ENCODE assay signal across 17 cellular contexts in genomic region chr16:77967054-77968035, GRCh38. TPM values are rescaled to one million over a fixed set of nuclear protein-coding genes. Genes with fewer than 3 reads are reported as not detected.
A peak's percentile ranks its signal among the peaks of the same experiment; 100 is the strongest.
DNase-seq lines count a peak whose midpoint lies in the region; ATAC-seq and TF ChIP-seq lines count a peak whose summit lies in the region.
"Had no signal": no experiment of that assay in that cellular context is flagged by ENCODE, and none has a peak within 500 bp of the region (broad histone marks: within the 10 kb centered on the region; RNA-seq: fewer than 3 reads in every experiment).

No MANE protein-coding gene starts in this region.

- no peak overlapping the region for H3K4ac ChIP-seq in trophoblast cell (ENCODE audit: low read depth, low read length)

- H3K36me3 ChIP-seq in HUES64 (ENCODE audit: insufficient read depth, low read length) = no peaks in the 10 kb centered on the region
- no peaks in the 10 kb centered on the region for H3K36me3 ChIP-seq in iPS-15b (ENCODE audit: control insufficient read depth, insufficient read depth, low read length)
- H3K36me3 ChIP-seq in trophoblast cell (ENCODE audit: control insufficient read depth in 1 of 2, insufficient read depth in 2 of 2, low read length in 2 of 2) = no peaks in the 10 kb centered on the region
- no peaks in the 10 kb centered on the region for H3K36me3 ChIP-seq in naive thymus-derived CD4-positive, alpha-beta T cell (ENCODE audit: control insufficient read depth in 2 of 3, insufficient read depth in 3 of 3, low read length in 3 of 3)

- H4K12ac ChIP-seq in trophoblast cell (ENCODE audit: low read depth, low read length) = no peak overlapping the region

- no peak for ATAC-seq in naive thymus-derived CD8-positive, alpha-beta T cell
- ATAC-seq in SK-N-SH treated with all-trans-retinoic acid at 6 μM for 48 hours = no peak
- ATAC-seq in naive thymus-derived CD4-positive, alpha-beta T cell = no peak
- ATAC-seq: CD8-positive, alpha-beta T cell; HCT116 had no signal

- H4K91ac ChIP-seq in trophoblast cell (ENCODE audit: low read depth, low read length) = no peak overlapping the region

- intact Hi-C loops in naive thymus-derived CD4-positive, alpha-beta T cell (cut with micrococcal nuclease) = no loop called here

- H2AK5ac ChIP-seq in trophoblast cell (ENCODE audit: low read length) = no peak overlapping the region

- no peak overlapping the region for H3K23ac ChIP-seq in trophoblast cell (ENCODE audit: low read length)

- H3K4me2 ChIP-seq in trophoblast cell (ENCODE audit: low read length) = no peak overlapping the region

- WGBS in HUES64 = 3% methylated on average over 8 of the region's 8 CpGs
- no CpG with 5 or more reads among the region's 8 CpGs for WGBS in trophoblast cell (ENCODE audit: extremely low coverage, insufficient coverage, insufficient read length)

- CTCF ChIA-PET in naive thymus-derived CD4-positive, alpha-beta T cell (lab: Charles Lee) = no interaction called here

- H3K36me3 Mint-ChIP-seq in brain = peaks cover 12% of the 10 kb centered on the region
- no peaks in the 10 kb centered on the region for H3K36me3 Mint-ChIP-seq in naive thymus-derived CD8-positive, alpha-beta T cell
- H3K36me3 Mint-ChIP-seq in naive thymus-derived CD4-positive, alpha-beta T cell = no peaks in the 10 kb centered on the region
- H3K36me3 Mint-ChIP-seq: CD8-positive, alpha-beta T cell had no signal

- peaks cover 14% of the 10 kb centered on the region for H3K79me1 ChIP-seq in trophoblast cell (ENCODE audit: low read length)

- POLR2A ChIA-PET in naive thymus-derived CD8-positive, alpha-beta T cell (lab: Charles Lee) = no interaction called here
- POLR2A ChIA-PET in naive thymus-derived CD4-positive, alpha-beta T cell (lab: Charles Lee) = no interaction called here

- H3K18ac ChIP-seq in trophoblast cell (ENCODE audit: low read length) = no peak overlapping the region

- H3K27ac ChIP-seq in HUES64 (ENCODE audit: low read depth, low read length) (peak overlapping the region; percentile 99), trophoblast cell (ENCODE audit: low read depth, low read length) (no peak overlapping the region)
- no peak overlapping the region for H3K27ac ChIP-seq in naive thymus-derived CD4-positive, alpha-beta T cell (ENCODE audit: low read depth, low read length)

- H2BK5ac ChIP-seq in trophoblast cell (ENCODE audit: low read depth, low read length, poor library complexity) = no peak overlapping the region

- peak overlapping the region; percentile 2 for H2BK12ac ChIP-seq in trophoblast cell (ENCODE audit: low read length)

- no peak overlapping the region for H4K8ac ChIP-seq in trophoblast cell (ENCODE audit: low read depth, low read length)

- DNase-seq in trophoblast cell = no peak
- DNase-seq in naive thymus-derived CD8-positive, alpha-beta T cell = no peak
- DNase-seq in naive thymus-derived CD4-positive, alpha-beta T cell = no peak
- DNase-seq: CD8-positive, alpha-beta T cell; KBM-7; NCI-H1105; NCI-H187; NCI-H446 treated with DMSO at 0.1 percent for 48 hours; RPMI8226 had no signal

- TF ChIP-seq CTCF in brain (conservative IDR thresholded peaks at IDR 0.05) = no peak

- no peaks in the 10 kb centered on the region for H3K79me2 ChIP-seq in trophoblast cell (ENCODE audit: control insufficient read depth, insufficient read depth, low read length, poor library complexity)

- H3K4me3 Mint-ChIP-seq in brain = peak overlapping the region in 1 of 5 experiments; percentile 29
- no peak overlapping the region for H3K4me3 Mint-ChIP-seq in naive thymus-derived CD8-positive, alpha-beta T cell
- H3K4me3 Mint-ChIP-seq in naive thymus-derived CD4-positive, alpha-beta T cell = no peak overlapping the region
- H3K4me3 Mint-ChIP-seq: CD8-positive, alpha-beta T cell had no signal

- H3K27me3 ChIP-seq in HUES64 (ENCODE audit: insufficient read depth, low read length) (0 out of 2 replicates have a peak, but pooled peaks cover 4% of the 10 kb centered on the region), iPS-15b (ENCODE audit: control insufficient read depth, insufficient read depth, low read length) (no peaks in the 10 kb centered on the region), trophoblast cell (ENCODE audit: insufficient read depth, low read length) (no peaks in the 10 kb centered on the region)
- H3K27me3 ChIP-seq in naive thymus-derived CD4-positive, alpha-beta T cell (ENCODE audit: control insufficient read depth in 2 of 2, insufficient read depth in 2 of 2, low read length in 2 of 2) = no peaks in the 10 kb centered on the region

- H3K27ac Mint-ChIP-seq in brain = peak overlapping the region in 4 of 5 experiments; percentile 49 to 89 (median 72)
- no peak overlapping the region for H3K27ac Mint-ChIP-seq in naive thymus-derived CD8-positive, alpha-beta T cell
- H3K27ac Mint-ChIP-seq in naive thymus-derived CD4-positive, alpha-beta T cell = no peak overlapping the region
- H3K27ac Mint-ChIP-seq: CD8-positive, alpha-beta T cell had no signal

- H3K4me1 Mint-ChIP-seq in brain = peaks cover 65% of the 10 kb centered on the region
- H3K4me1 Mint-ChIP-seq in naive thymus-derived CD8-positive, alpha-beta T cell = peaks cover 0 to 12% (median under 1%) of the 10 kb centered on the region in 4 donors
- H3K4me1 Mint-ChIP-seq in naive thymus-derived CD4-positive, alpha-beta T cell = no peaks in the 10 kb centered on the region

- peaks cover 4% of the 10 kb centered on the region for H3K27me3 Mint-ChIP-seq in brain
- peaks cover 10 to 57% (median 34%) of the 10 kb centered on the region in 5 donors for H3K27me3 Mint-ChIP-seq in naive thymus-derived CD8-positive, alpha-beta T cell
- peaks cover 2 to 47% (median 19%) of the 10 kb centered on the region in 5 donors for H3K27me3 Mint-ChIP-seq in naive thymus-derived CD4-positive, alpha-beta T cell

- no peak overlapping the region for H2BK120ac ChIP-seq in trophoblast cell (ENCODE audit: insufficient read depth, low read length, poor library complexity)

- peaks cover 0 to 6% (median 0%) of the 10 kb centered on the region in 5 experiments for H3K9me3 Mint-ChIP-seq in brain
- H3K9me3 Mint-ChIP-seq in naive thymus-derived CD8-positive, alpha-beta T cell = no peaks in the 10 kb centered on the region
- peaks cover 0 to 2% (median 0%) of the 10 kb centered on the region in 11 donors for H3K9me3 Mint-ChIP-seq in naive thymus-derived CD4-positive, alpha-beta T cell
- H3K9me3 Mint-ChIP-seq: CD8-positive, alpha-beta T cell had no signal

- H3K9me3 ChIP-seq in HUES64 (ENCODE audit: insufficient read depth, low read depth, low read length) = no peaks in the 10 kb centered on the region
- H3K9me3 ChIP-seq in iPS-15b (ENCODE audit: control insufficient read depth, insufficient read depth, low read length) = no peaks in the 10 kb centered on the region
- no peaks in the 10 kb centered on the region for H3K9me3 ChIP-seq in trophoblast cell (ENCODE audit: insufficient read depth, low read depth, low read length)
- H3K9me3 ChIP-seq in naive thymus-derived CD4-positive, alpha-beta T cell (ENCODE audit: control insufficient read depth in 2 of 3, low read length in 3 of 3) = no peaks in the 10 kb centered on the region

- H3K9ac ChIP-seq in HUES64 (ENCODE audit: low read depth, low read length) = peak overlapping the region; percentile 64
- H3K9ac ChIP-seq in iPS-15b (ENCODE audit: low read depth, low read length) = peak overlapping the region; percentile 70
- H3K9ac ChIP-seq in trophoblast cell (ENCODE audit: low read length) = no peak overlapping the region

- H3K14ac ChIP-seq in trophoblast cell (ENCODE audit: low read length) = no peak overlapping the region

- H2AFZ ChIP-seq in trophoblast cell (ENCODE audit: insufficient read depth, low read length, poor library complexity) = no peak overlapping the region

- H3K4me3 ChIP-seq in HUES64 (ENCODE audit: low read length) (no peak overlapping the region), iPS-15b (ENCODE audit: low read depth, low read length) (no peak overlapping the region), trophoblast cell (ENCODE audit: low read depth, low read length) (no peak overlapping the region)
- no peak overlapping the region for H3K4me3 ChIP-seq in naive thymus-derived CD4-positive, alpha-beta T cell (ENCODE audit: low read length)

- H3K4me1 ChIP-seq in HUES64 (ENCODE audit: insufficient read depth, low read length) (peaks cover 58% of the 10 kb centered on the region), iPS-15b (ENCODE audit: control insufficient read depth, insufficient read depth, low read length) (peaks cover 42% of the 10 kb centered on the region), trophoblast cell (ENCODE audit: control insufficient read depth in 1 of 2, insufficient read depth in 2 of 2, low read length in 2 of 2) (peaks cover 17 to 27% of the 10 kb centered on the region in 2 experiments)
- H3K4me1 ChIP-seq in naive thymus-derived CD4-positive, alpha-beta T cell (ENCODE audit: control insufficient read depth in 2 of 2, insufficient read depth in 2 of 2, low read length in 2 of 2) = no peaks in the 10 kb centered on the region

TF ChIP-seq in SK-N-SH treated with all-trans-retinoic acid at 6 μM for 48 hours, 23 proteins besides CTCF, POLR2A, EP300 and RAD21 (continues in another document):
- TF ChIP-seq CSRNP3 (CRISPR knock-in tag; IDR thresholded peaks at IDR 0.05) (no peak), PPARA (CRISPR knock-in tag; IDR thresholded peaks at IDR 0.05; ENCODE audit: borderline replicate concordance) (no peak), BACH2 (CRISPR knock-in tag; IDR thresholded peaks at IDR 0.05; ENCODE audit: borderline replicate concordance) (no peak)

RNA-seq across cellular contexts. Expression of gene CLEC3A, which starts 55.0 kb away (rescaled TPM):
- polyA plus RNA-seq in HUES64 (2013, experiment 1 of 2) = 0.60 TPM
- polyA plus RNA-seq in HUES64 (2013, experiment 2 of 2) = 0.13 TPM
- polyA plus RNA-seq in brain (ENCODE audit: insufficient read depth, low read depth, low replicate concordance) = not detected
- 0.01 TPM in 1 of 2 replicates, not detected in the other for polyA plus RNA-seq in trophoblast cell (2013)
- not detected for total RNA-seq in naive thymus-derived CD8-positive, alpha-beta T cell
- not detected for polyA plus RNA-seq in naive thymus-derived CD8-positive, alpha-beta T cell
- total RNA-seq in naive thymus-derived CD4-positive, alpha-beta T cell = not detected
- not detected for polyA plus RNA-seq in naive thymus-derived CD4-positive, alpha-beta T cell
- total RNA-seq: CD8-positive, alpha-beta T cell; HT1080 had no signal
- polyA plus RNA-seq: AG04450, BJ had no signal

Comparison
In these comparisons a context has a peak if more than half of its experiments do, and no peak if none do; other contexts are left out.
1. H3K27ac Mint-ChIP-seq: peak in brain (4 of 5); none in naive thymus-derived CD8-positive, alpha-beta T cell (0 of 10) and naive thymus-derived CD4-positive, alpha-beta T cell (0 of 9).